10 cellular contexts compared by ENCODE assay signal in genomic region chr14:105861985-105862465, GRCh38.
DNase-seq lines count a peak whose midpoint lies in the region; ATAC-seq, FAIRE-seq and TF ChIP-seq lines count a peak whose summit lies in the region.
"Had no signal": no experiment of that assay in that cellular context is flagged by ENCODE, and none has a peak within 500 bp of the region (broad histone marks: within the 10 kb centered on the region; RNA-seq: fewer than 3 reads in every experiment).

No MANE protein-coding gene starts in this region.

- FAIRE-seq in D721Med (lab: Jason Lieb, UNC) = no peak
- FAIRE-seq: urothelium cell line had no signal

- no peak for DNase-seq in activated CD4-positive, CD25-positive, alpha-beta regulatory T cell (lab: John Stamatoyannopoulos, UW)
- peak in 3 of 5 experiments; percentile 0 to 79 (median 4) for DNase-seq in T-helper 2 cell
- DNase-seq in stimulated activated CD8-positive, alpha-beta memory T cell treated with anti-CD3 and anti-CD28 coated beads, Interleukin-15, amount 100 ng/mL, for 48 hours (ENCODE audit: low read depth in 2 of 2) = peak; percentile 15 to 36
- no peak for DNase-seq in psoas muscle
- no peak for DNase-seq in D721Med (ENCODE audit: insufficient read length, low spot score)
- no peak for DNase-seq in coronary artery (ENCODE audit: low spot score)

- 70 to 74% (median 72%) methylated on average over 11 of the region's 11 CpGs for WGBS in psoas muscle, 3 donors

- intact Hi-C loops in psoas muscle (cut with DNase I) = no loop called here

- H3K4me3 ChIP-seq in psoas muscle = no peak overlapping the region
- H3K4me3 ChIP-seq in coronary artery = no peak overlapping the region
- H3K4me3 ChIP-seq: cardiac muscle cell had no signal

- H3K9me3 ChIP-seq in psoas muscle = no peaks in the 10 kb centered on the region

- H3K27me3 ChIP-seq in psoas muscle (ENCODE audit: insufficient read depth in 3 of 3, low read length in 2 of 3) = no peaks in the 10 kb centered on the region
- H3K27me3 ChIP-seq: cardiac muscle cell had no signal

- no peaks in the 10 kb centered on the region for H3K4me1 ChIP-seq in psoas muscle

- H3K27ac ChIP-seq in psoas muscle (no peak overlapping the region), coronary artery (no peak overlapping the region)
- H3K27ac ChIP-seq: cardiac muscle cell had no signal

- TF ChIP-seq CTCF in psoas muscle (IDR thresholded peaks at IDR 0.05) (no peak), D721Med (IDR thresholded peaks at IDR 0.05; ENCODE audit: insufficient read depth, missing control alignments) (no peak), coronary artery (IDR thresholded peaks at IDR 0.05) (no peak)

- H3K36me3 ChIP-seq in psoas muscle (ENCODE audit: insufficient read depth in 1 of 2, low read depth in 1 of 2) = no peaks in the 10 kb centered on the region
- H3K36me3 ChIP-seq: cardiac muscle cell had no signal

- ATAC-seq in activated CD4-positive, CD25-positive, alpha-beta regulatory T cell treated with anti-CD3 and anti-CD28 coated beads, Interleukin-2, amount 50 U/mL, for 24 hours = peak; percentile 32 to 37
- ATAC-seq in HG02759 (IDR thresholded peaks at IDR 0.05; ENCODE audit: unreplicated experiment) (peak; percentile 47), psoas muscle (no peak)

Comparison
In these comparisons a context has a peak if more than half of its experiments do, and no peak if none do; other contexts are left out.
1. ATAC-seq: peak in activated CD4-positive, CD25-positive, alpha-beta regulatory T cell treated with anti-CD3 and anti-CD28 coated beads, Interleukin-2, amount 50 U/mL, for 24 hours (2 of 2) and HG02759 (single experiment); none in psoas muscle (0 of 4).
2. DNase-seq: peak in T-helper 2 cell (3 of 5) and stimulated activated CD8-positive, alpha-beta memory T cell treated with anti-CD3 and anti-CD28 coated beads, Interleukin-15, amount 100 ng/mL, for 48 hours (2 of 2); none in activated CD4-positive, CD25-positive, alpha-beta regulatory T cell (0 of 4), psoas muscle (0 of 2), D721Med (single experiment) and coronary artery (single experiment).